Comparison of ENCODE assay signal across 8 cellular contexts in genomic region chr3:71087109-71088018, GRCh38.
A peak's percentile ranks its signal among the peaks of the same experiment; 100 is the strongest.
DNase-seq lines count a peak whose midpoint lies in the region; ATAC-seq and TF ChIP-seq lines count a peak whose summit lies in the region.

No MANE protein-coding gene starts in this region.

- no peak overlapping the region for H2AFZ ChIP-seq in neuronal stem cell (ENCODE audit: low read length)

- H3K27ac ChIP-seq in neuronal stem cell (replicated peaks; ENCODE audit: low read length): no peak overlapping the region

- H3K27me3 ChIP-seq in neuronal stem cell (ENCODE audit: control insufficient read depth in 3 of 3, insufficient read depth in 3 of 3, low read depth in 1 of 3, low read length in 3 of 3): no peaks in the 10 kb centered on the region

- no peak overlapping the region for H3K4me2 ChIP-seq in neuronal stem cell (ENCODE audit: insufficient read depth, low read length, poor library complexity, severe bottlenecking)

- H3K14ac ChIP-seq in neuronal stem cell (ENCODE audit: low read length): no peak overlapping the region

- DNase-seq in GM13976 (ENCODE audit: low spot score) (peak; percentile 63), LHCN-M2 (ENCODE audit: low read depth) (peak; percentile 80), erythroblast (lab: John Stamatoyannopoulos, UW) (no peak), GM03348 (ENCODE audit: low spot score) (no peak), GOT3 (lab: John Stamatoyannopoulos, UW) (no peak), neuronal stem cell (ENCODE audit: low spot score) (no peak)
- peak; percentile 56 for DNase-seq in effector CD4-positive, alpha-beta T cell

- no CpG with 5 or more reads among the region's 9 CpGs for whole genome bisulfite sequencing in neuronal stem cell (ENCODE audit: extremely low coverage in 2 of 2, insufficient read length in 2 of 2, insufficient replicate concordance in 1 of 2), 2 donors

- H3K4me3 ChIP-seq in neuronal stem cell (ENCODE audit: low read length in 2 of 2): no peak overlapping the region

- H3K9me3 ChIP-seq in neuronal stem cell (replicated peaks in 1 of 2; ENCODE audit: control insufficient read depth in 2 of 2, insufficient read depth in 1 of 2, low read depth in 1 of 2, low read length in 2 of 2): no peaks in the 10 kb centered on the region

- H2BK120ac ChIP-seq in neuronal stem cell (ENCODE audit: low read depth, low read length): no peak overlapping the region

- H4K91ac ChIP-seq in neuronal stem cell (ENCODE audit: low read depth, low read length, poor library complexity): no peak overlapping the region

- no peaks in the 10 kb centered on the region for H3K36me3 ChIP-seq in neuronal stem cell (replicated peaks in 1 of 2; ENCODE audit: control insufficient read depth in 2 of 2, insufficient read depth in 2 of 2, low read length in 2 of 2)

- TF ChIP-seq POLR2A in erythroblast (IDR thresholded peaks at IDR 0.05; ENCODE audit: low read length): no peak

- H2AK5ac ChIP-seq in neuronal stem cell (ENCODE audit: low read depth, low read length): no peak overlapping the region

- H2BK12ac ChIP-seq in neuronal stem cell (ENCODE audit: low read length): no peak overlapping the region

- no peaks in the 10 kb centered on the region for H3K79me1 ChIP-seq in neuronal stem cell (ENCODE audit: low read depth, low read length)

- H2BK5ac ChIP-seq in neuronal stem cell (ENCODE audit: low read length): no peak overlapping the region

- H3K9ac ChIP-seq in neuronal stem cell (ENCODE audit: low read depth, low read length, poor library complexity): no peak overlapping the region

- peaks cover 2 to 9% of the 10 kb centered on the region in 2 donors for H3K4me1 ChIP-seq in neuronal stem cell (ENCODE audit: control insufficient read depth in 2 of 2, insufficient read depth in 1 of 2, low read depth in 1 of 2, low read length in 2 of 2)

- no peak overlapping the region for H2BK15ac ChIP-seq in neuronal stem cell (ENCODE audit: low read length)

- H4K8ac ChIP-seq in neuronal stem cell (ENCODE audit: low read depth, low read length): no peak overlapping the region

- no peak overlapping the region for H3K18ac ChIP-seq in neuronal stem cell (ENCODE audit: low read length)

- peak; percentile 93 for ATAC-seq in GM21717 (IDR thresholded peaks at IDR 0.05; ENCODE audit: unreplicated experiment)

- TF ChIP-seq CTCF in GM13976 (IDR thresholded peaks at IDR 0.05; ENCODE audit: borderline replicate concordance, control extremely low read depth, extremely low read depth, insufficient read depth, missing control alignments): no peak

- in situ Hi-C loops in GM13976 (cut with MboI; ENCODE audit: low sequenced_read_pairs, unreplicated experiment): no loop called here

- no peak overlapping the region for H3K23ac ChIP-seq in neuronal stem cell (ENCODE audit: low read depth, low read length, poor library complexity)

- H3K4ac ChIP-seq in neuronal stem cell (ENCODE audit: low read length): no peak overlapping the region

Comparison
In these comparisons a context has a peak if more than half of its experiments do, and no peak if none do; other contexts are left out.
1. DNase-seq: peak in GM13976 (single experiment), LHCN-M2 (single experiment) and effector CD4-positive, alpha-beta T cell (single experiment); none in erythroblast (0 of 2), GM03348 (single experiment), GOT3 (single experiment) and neuronal stem cell (single experiment).